ENCODE assay signal across 11 cellular contexts in the genomic region with DNA sequence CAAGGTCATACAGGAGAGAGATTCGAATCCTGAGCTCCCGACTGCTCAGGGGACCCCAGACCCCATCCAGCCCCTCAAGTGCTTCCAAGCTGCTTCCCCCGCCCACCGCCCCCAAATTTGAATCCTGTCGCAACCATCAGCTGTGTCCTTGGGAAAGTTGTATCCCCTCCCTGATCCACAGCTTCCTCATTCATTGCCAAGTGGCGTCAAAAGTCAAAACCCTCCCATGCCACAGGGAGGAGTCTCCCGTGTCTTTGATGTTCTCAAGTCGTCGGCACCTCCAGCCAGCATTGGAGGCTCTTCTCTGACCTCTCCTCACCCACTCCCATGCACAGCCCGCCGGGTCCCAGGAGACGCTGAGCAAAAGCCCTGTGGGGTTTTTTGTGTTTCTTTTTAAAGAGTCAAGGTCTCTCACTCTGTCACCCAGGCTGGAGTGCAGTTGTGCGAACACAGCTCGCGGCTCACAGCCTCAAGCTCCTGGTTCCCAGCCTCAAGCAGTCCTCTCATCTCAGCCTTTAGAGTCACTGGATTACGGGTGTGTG. TPM values are rescaled to one million over a fixed set of nuclear protein-coding genes. Genes with fewer than 3 reads are reported as not detected.
DNase-seq lines count a peak whose midpoint lies in the region; ATAC-seq and TF ChIP-seq lines count a peak whose summit lies in the region.
"Had no signal": no experiment of that assay in that cellular context is flagged by ENCODE, and none has a peak within 500 bp of the region (broad histone marks: within the 10 kb centered on the region; RNA-seq: fewer than 3 reads in every experiment).

No MANE protein-coding gene starts in this region.

- H3K27ac Mint-ChIP-seq in CD4-positive, alpha-beta T cell: no peak overlapping the region
- H3K27ac Mint-ChIP-seq in natural killer cell treated with Interleukin-12 subunit alpha and Interleukin-12 subunit beta and Interleukin-15 and Interleukin-18, amount 100 ng/mL, for 72 hours: peak overlapping the region; percentile 18 to 95

- no peak for ATAC-seq in CD4-positive, alpha-beta T cell (ENCODE audit: poor library complexity)
- peak; percentile 22 for ATAC-seq in HG03108 (IDR thresholded peaks at IDR 0.05; ENCODE audit: unreplicated experiment)
- no peak for ATAC-seq in natural killer cell treated with Interleukin-12 subunit alpha and Interleukin-12 subunit beta and Interleukin-15 and Interleukin-18, amount 100 ng/mL, for 72 hours

- CTCF ChIA-PET in CD4-positive, alpha-beta T cell (lab: Charles Lee): no interaction called here

- POLR2A ChIA-PET in CD4-positive, alpha-beta T cell (lab: Charles Lee): interaction anchor here (0.6 to 1.1 kb wide), 2 partner anchors 22 to 950 kb away, joined by 3 read pairs; no protein-coding TSS in a partner anchor

- intact Hi-C loops in CD4-positive, alpha-beta T cell (cut with DNase I, micrococcal nuclease): no loop called here

- peak overlapping the region; percentile 48 for H3K4me3 Mint-ChIP-seq in CD4-positive, alpha-beta T cell
- H3K4me3 Mint-ChIP-seq in natural killer cell treated with Interleukin-12 subunit alpha and Interleukin-12 subunit beta and Interleukin-15 and Interleukin-18, amount 100 ng/mL, for 72 hours: no peak overlapping the region

- H3K27me3 ChIP-seq in CD4-positive, alpha-beta T cell (ENCODE audit: control insufficient read depth, insufficient read depth, low read length): no peaks in the 10 kb centered on the region
- H3K27me3 ChIP-seq: pancreas had no signal

- H3K9me3 ChIP-seq in CD4-positive, alpha-beta T cell (ENCODE audit: control insufficient read depth, low read length): no peaks in the 10 kb centered on the region
- H3K9me3 ChIP-seq: pancreas had no signal

- H3K36me3 Mint-ChIP-seq in CD4-positive, alpha-beta T cell (ENCODE audit: low read depth): peaks cover 30% of the 10 kb centered on the region
- H3K36me3 Mint-ChIP-seq in natural killer cell treated with Interleukin-12 subunit alpha and Interleukin-12 subunit beta and Interleukin-15 and Interleukin-18, amount 100 ng/mL, for 72 hours: peaks cover 3% of the 10 kb centered on the region

- in situ Hi-C loops in ACHN (cut with HindIII; ENCODE audit: low pct_ligation_motif_present, low pct_unique_long_range_greater_than_20kb, low sequenced_read_pairs): no loop called here

- H3K27me3 Mint-ChIP-seq in CD4-positive, alpha-beta T cell: no peaks in the 10 kb centered on the region
- no peaks in the 10 kb centered on the region for H3K27me3 Mint-ChIP-seq in natural killer cell treated with Interleukin-12 subunit alpha and Interleukin-12 subunit beta and Interleukin-15 and Interleukin-18, amount 100 ng/mL, for 72 hours

- no peak for DNase-seq in CD4-positive, alpha-beta T cell
- DNase-seq in caudate nucleus (lab: John Stamatoyannopoulos, UW) (peak in 1 of 61 donors; percentile 25), NCI-H1436 (lab: John Stamatoyannopoulos, UW) (no peak), ACHN (no peak), NCI-H2029 treated with DMSO at 0.1 percent for 48 hours (lab: John Stamatoyannopoulos, UW) (no peak), superior temporal gyrus (ENCODE audit: extremely low spot score) (no peak)
- DNase-seq in natural killer cell treated with Interleukin-12 subunit alpha and Interleukin-12 subunit beta and Interleukin-15 and Interleukin-18, amount 100 ng/mL, for 72 hours (ENCODE audit: low spot score): peak; percentile 26
- DNase-seq: IMR-90, NCI-H774 had no signal

- H3K4me1 Mint-ChIP-seq in CD4-positive, alpha-beta T cell (ENCODE audit: low read depth): peaks cover 13% of the 10 kb centered on the region
- H3K4me1 Mint-ChIP-seq in natural killer cell treated with Interleukin-12 subunit alpha and Interleukin-12 subunit beta and Interleukin-15 and Interleukin-18, amount 100 ng/mL, for 72 hours (ENCODE audit: low read depth in 2 of 2): peaks cover 25 to 28% of the 10 kb centered on the region in 2 donors

- TF ChIP-seq CTCF in CD4-positive, alpha-beta T cell (IDR thresholded peaks at IDR 0.05): no peak

- no peaks in the 10 kb centered on the region for H3K9me3 Mint-ChIP-seq in CD4-positive, alpha-beta T cell
- H3K9me3 Mint-ChIP-seq in natural killer cell treated with Interleukin-12 subunit alpha and Interleukin-12 subunit beta and Interleukin-15 and Interleukin-18, amount 100 ng/mL, for 72 hours: no peaks in the 10 kb centered on the region

- H3K27ac ChIP-seq in CD4-positive, alpha-beta T cell (ENCODE audit: low read depth, low read length): no peak overlapping the region
- H3K27ac ChIP-seq in caudate nucleus (ENCODE audit: low read depth, low read length): peak overlapping the region; percentile 67

RNA-seq across cellular contexts. Expression of a gene that starts 2.8 kb away (rescaled TPM):
- 10 to 100 TPM; 10.6 to 10.7 TPM for total RNA-seq in CD4-positive, alpha-beta T cell
- 100 to 1,000 TPM in 1 of 2 donors, 10 to 100 TPM in 1; 76.2 to 139 TPM for total RNA-seq in natural killer cell treated with Interleukin-12 subunit alpha and Interleukin-12 subunit beta and Interleukin-15 and Interleukin-18, amount 100 ng/mL, for 72 hours

RNA-seq across cellular contexts. Expression of a gene that starts 17.8 kb away (rescaled TPM):
- 1 to 10 TPM; 4.6 to 5.6 TPM for total RNA-seq in CD4-positive, alpha-beta T cell
- total RNA-seq in natural killer cell treated with Interleukin-12 subunit alpha and Interleukin-12 subunit beta and Interleukin-15 and Interleukin-18, amount 100 ng/mL, for 72 hours: 10 to 100 TPM; 12.6 to 20.1 TPM

RNA-seq across cellular contexts. Expression of a gene that starts 22.2 kb away (rescaled TPM):
- total RNA-seq in CD4-positive, alpha-beta T cell: 1 to 10 TPM; 2.8 to 3.9 TPM
- 10 to 100 TPM; 17.4 to 34.2 TPM for total RNA-seq in natural killer cell treated with Interleukin-12 subunit alpha and Interleukin-12 subunit beta and Interleukin-15 and Interleukin-18, amount 100 ng/mL, for 72 hours

RNA-seq across cellular contexts. Expression of a gene that starts 33.1 kb away (rescaled TPM):
- 10 to 100 TPM; 28.9 to 31.2 TPM for total RNA-seq in CD4-positive, alpha-beta T cell
- 1 to 10 TPM; 3.9 to 5.1 TPM for total RNA-seq in natural killer cell treated with Interleukin-12 subunit alpha and Interleukin-12 subunit beta and Interleukin-15 and Interleukin-18, amount 100 ng/mL, for 72 hours

RNA-seq across cellular contexts. Expression of a gene that starts 55.5 kb away (rescaled TPM):
- not detected for total RNA-seq in CD4-positive, alpha-beta T cell
- total RNA-seq in natural killer cell treated with Interleukin-12 subunit alpha and Interleukin-12 subunit beta and Interleukin-15 and Interleukin-18, amount 100 ng/mL, for 72 hours: 1 to 10 TPM in 1 of 2 donors, under 1 TPM in 1; 0.22 to 1.4 TPM

Comparison
In these comparisons a context has a peak if more than half of its experiments do, and no peak if none do; other contexts are left out.
1. RNA of a gene that starts 2.8 kb away (total RNA-seq): 76.2 to 139 TPM in natural killer cell treated with Interleukin-12 subunit alpha and Interleukin-12 subunit beta and Interleukin-15 and Interleukin-18, amount 100 ng/mL, for 72 hours; 10.6 to 10.7 TPM in CD4-positive, alpha-beta T cell; every median in the first group is over 4 times any median in the second.